Comparison of ENCODE assay signal across 28 cellular contexts in the genomic region with DNA sequence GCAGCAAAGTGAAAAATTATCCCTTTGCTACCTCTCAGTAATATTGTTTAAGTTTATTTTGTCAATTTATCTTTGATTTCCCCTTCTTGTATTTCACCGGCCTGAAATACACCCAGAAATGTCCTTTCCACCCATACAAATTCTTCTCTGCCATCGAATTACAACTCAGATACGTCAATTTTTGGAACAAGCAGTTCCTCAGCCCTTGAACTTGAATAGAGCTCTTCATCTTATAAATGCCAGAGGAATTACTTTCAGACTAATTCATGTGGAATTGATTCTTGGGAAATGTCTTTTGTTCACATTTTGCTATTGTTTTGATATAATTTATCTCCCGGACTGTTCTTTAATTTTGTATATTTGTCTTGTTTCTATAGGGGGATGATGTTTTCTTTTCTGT.
"Had no signal": no experiment of that assay in that cellular context is flagged by ENCODE, and none has a peak within 500 bp of the region (broad histone marks: within the 10 kb centered on the region; RNA-seq: fewer than 3 reads in every experiment).

No MANE protein-coding gene starts in this region.

- H3K27ac ChIP-seq: adrenal gland, body of pancreas, colonic mucosa, epithelial cell of prostate, esophagus squamous epithelium had no signal

- H3K27me3 ChIP-seq: adrenal gland, body of pancreas, colonic mucosa, esophagus squamous epithelium had no signal

- FAIRE-seq: endothelial cell of umbilical vein, frontal cortex had no signal

- H3K4me1 ChIP-seq: adrenal gland, body of pancreas, colonic mucosa, esophagus squamous epithelium had no signal

- H3K9me3 ChIP-seq: adrenal gland, body of pancreas, colonic mucosa, esophagus squamous epithelium had no signal

- DNase-seq: activated CD4-positive, alpha-beta memory T cell treated with anti-CD3 and anti-CD28 coated beads for 36 hours; activated CD4-positive, alpha-beta T cell treated with anti-CD3 and anti-CD28 coated beads for 36 hours; activated CD4-positive, alpha-beta T cell treated with anti-CD3 and anti-CD28 coated beads, Interleukin-2, amount 10 ng/mL, durations not matched to agents 24 days and 14 days; activated CD4-positive, CD25-positive, alpha-beta regulatory T cell; activated CD4-positive, CD25-positive, alpha-beta regulatory T cell treated with anti-CD3 and anti-CD28 coated beads, Interleukin-2, amount 50 U/mL, for 72 hours; activated CD8-positive, alpha-beta memory T cell treated with anti-CD3 and anti-CD28 coated beads, Interleukin-2, amount 10 ng/mL, durations not matched to agents 7 days and 5 days; activated CD8-positive, alpha-beta memory T cell treated with anti-CD3 and anti-CD28 coated beads, Interleukin-2, amount 50 U/mL, for 4 hours; activated CD8-positive, alpha-beta T cell treated with anti-CD3 and anti-CD28 coated beads, Interleukin-2, amount 10 ng/mL, durations not matched to agents 7 days and 5 days; activated effector memory CD4-positive, alpha-beta T cell treated with anti-CD3 and anti-CD28 coated beads, Interleukin-2, amount 50 U/mL, for 16 hours; activated naive CD4-positive, alpha-beta T cell treated with anti-CD3 and anti-CD28 coated beads for 36 hours; activated naive CD8-positive, alpha-beta T cell treated with anti-CD3 and anti-CD28 coated beads for 36 hours; activated naive CD8-positive, alpha-beta T cell treated with anti-CD3 and anti-CD28 coated beads, Interleukin-2, amount 50 U/mL, for 24 hours; activated T-cell treated with anti-CD3 and anti-CD28 coated beads, Interleukin-2, amount 50 U/mL, for 1 hour; activated T-cell treated with anti-CD3 and anti-CD28 coated beads, Interleukin-2, amount 50 U/mL, for 48 hours; adrenal gland; amygdala; aorta; body of pancreas; caudate nucleus; colonic mucosa; effector CD8-positive, alpha-beta T cell; esophagus squamous epithelium; foreskin fibroblast; head of caudate nucleus; T-helper 2 cell had no signal

- ATAC-seq: activated CD4-positive, alpha-beta T cell treated with anti-CD3 and anti-CD28 coated beads for 36 hours; activated CD8-positive, alpha-beta memory T cell treated with anti-CD3 and anti-CD28 coated beads, Interleukin-2, amount 10 ng/mL, durations not matched to agents 7 days and 5 days; activated CD8-positive, alpha-beta T cell treated with anti-CD3 and anti-CD28 coated beads, Interleukin-2, amount 10 ng/mL, durations not matched to agents 7 days and 5 days; activated naive CD8-positive, alpha-beta T cell treated with anti-CD3 and anti-CD28 coated beads, Interleukin-2, amount 50 U/mL, for 24 hours; body of pancreas had no signal

- H3K4me3 ChIP-seq: adrenal gland, body of pancreas, colonic mucosa, esophagus squamous epithelium had no signal

- H3K36me3 ChIP-seq: adrenal gland, colonic mucosa, esophagus squamous epithelium had no signal
